15 cellular contexts compared by ENCODE assay signal in genomic region chr13:91400094-91400462, GRCh38. TPM values are rescaled to one million over a fixed set of nuclear protein-coding genes. Genes with fewer than 3 reads are reported as not detected.
DNase-seq lines count a peak whose midpoint lies in the region; ATAC-seq, FAIRE-seq and TF ChIP-seq lines count a peak whose summit lies in the region.
"Had no signal": no experiment of that assay in that cellular context is flagged by ENCODE, and none has a peak within 500 bp of the region (broad histone marks: within the 10 kb centered on the region; RNA-seq: fewer than 3 reads in every experiment).

No MANE protein-coding gene starts in this region.

- intact Hi-C loops in dorsolateral prefrontal cortex (cut with DNase I) = no loop called here

- H3F3A ChIP-seq in GM23248 (ENCODE audit: insufficient read depth) = no peaks in the 10 kb centered on the region

- DNase-seq in SIG-M5 treated with dmso at 0.1 percent for 504 hours (lab: John Stamatoyannopoulos, UW; ENCODE audit: unreplicated experiment) (peak; percentile 10), SIG-M5 (lab: John Stamatoyannopoulos, UW) (no peak), dorsolateral prefrontal cortex (no peak), osteocyte (ENCODE audit: extremely low spot score, unreplicated experiment) (no peak), GM23248 (no peak), small intestine (no peak), COLO668 (lab: John Stamatoyannopoulos, UW; ENCODE audit: unreplicated experiment) (no peak)
- DNase-seq: activated gamma-delta T cell; central memory CD4-positive, alpha-beta T cell; left colon; NCI-H2107 had no signal

- H3K36me3 Mint-ChIP-seq in osteocyte (ENCODE audit: unreplicated experiment) = no peaks in the 10 kb centered on the region

- H3K9me3 Mint-ChIP-seq in osteocyte (ENCODE audit: unreplicated experiment) = no peaks in the 10 kb centered on the region

- WGBS in GM23248 (ENCODE audit: low coverage in 1 of 2, low lambda C conversion rate in 2 of 2, missing lambda C conversion rate in 2 of 2), 2 experiments = 42 to 53% methylated on average over 5 of the region's 5 CpGs
- WGBS in small intestine, 3 donors = 33 to 59% (median 54%) methylated on average over 5 of the region's 5 CpGs

- peak; percentile 7 for ATAC-seq in HG02610 (IDR thresholded peaks at IDR 0.05; ENCODE audit: unreplicated experiment)
- ATAC-seq: left colon had no signal

- peak overlapping the region; percentile 77 for H3K4me3 Mint-ChIP-seq in osteocyte (ENCODE audit: unreplicated experiment)

- H3K9me2 ChIP-seq in GM23248 (ENCODE audit: insufficient read depth) = no peaks in the 10 kb centered on the region

- H3K27ac ChIP-seq in dorsolateral prefrontal cortex (peak overlapping the region in 19 of 59 donors; percentile 5 to 75 (median 27)), GM23248 (no peak overlapping the region), small intestine (ENCODE audit: low read depth in 1 of 2, low read length in 1 of 2) (no peak overlapping the region)

- H3K36me3 ChIP-seq in GM23248 (ENCODE audit: low read depth) (no peaks in the 10 kb centered on the region), small intestine (ENCODE audit: control insufficient read depth in 2 of 2, insufficient read depth in 2 of 2, low read length in 2 of 2) (no peaks in the 10 kb centered on the region)

- peaks cover 15% of the 10 kb centered on the region for H3K27me3 Mint-ChIP-seq in osteocyte (ENCODE audit: unreplicated experiment)

- H3K4me1 Mint-ChIP-seq in osteocyte (ENCODE audit: unreplicated experiment) = peaks cover 24% of the 10 kb centered on the region

- no peak overlapping the region for H3K9ac ChIP-seq in GM23248

- H4K20me1 ChIP-seq in GM23248 (ENCODE audit: insufficient read depth) = no peaks in the 10 kb centered on the region

- in situ Hi-C loops in GM23248 (cut with MboI) = no loop called here

- no peaks in the 10 kb centered on the region for H3K79me2 ChIP-seq in GM23248 (ENCODE audit: insufficient read depth)

- no peak overlapping the region for H3K4me2 ChIP-seq in GM23248 (ENCODE audit: unreplicated experiment)

- H3K4me3 ChIP-seq in dorsolateral prefrontal cortex = peak overlapping the region in 56 of 59 donors; percentile 47 to 86 (median 72)
- H3K4me3 ChIP-seq in GM23248 = no peak overlapping the region
- no peak overlapping the region for H3K4me3 ChIP-seq in small intestine (ENCODE audit: low read depth in 1 of 2, low read length in 2 of 2)

- no peak overlapping the region for H2AFZ ChIP-seq in GM23248

- H3K27me3 ChIP-seq in dorsolateral prefrontal cortex (peaks cover 0 to 18% (median 0%) of the 10 kb centered on the region in 45 donors), GM23248 (replicated peaks; ENCODE audit: insufficient read depth) (peaks cover 61% of the 10 kb centered on the region), small intestine (ENCODE audit: control insufficient read depth in 2 of 2, insufficient read depth in 2 of 2, low read length in 2 of 2) (peaks cover 0 to 12% of the 10 kb centered on the region in 2 donors)

- H3K4me1 ChIP-seq in GM23248 (ENCODE audit: insufficient read depth) (no peaks in the 10 kb centered on the region), small intestine (ENCODE audit: control insufficient read depth in 2 of 2, insufficient read depth in 1 of 2, low read depth in 1 of 2, low read length in 1 of 2) (peaks cover 3 to 4% of the 10 kb centered on the region in 2 donors)

- no peak for FAIRE-seq in small intestine (lab: Jason Lieb, UNC)
- FAIRE-seq: A204.1, endothelial cell of umbilical vein, H1 had no signal

- no peak overlapping the region for H3K27ac Mint-ChIP-seq in osteocyte (ENCODE audit: unreplicated experiment)

- H3K9me3 ChIP-seq in GM23248 (ENCODE audit: low read depth) (no peaks in the 10 kb centered on the region), small intestine (ENCODE audit: control insufficient read depth, low read depth) (no peaks in the 10 kb centered on the region)

- TF ChIP-seq CTCF in dorsolateral prefrontal cortex (IDR thresholded peaks at IDR 0.05 in 54 of 56, conservative IDR thresholded peaks at IDR 0.05 in 2 of 56; ENCODE audit: low read depth in 1 of 56, partially characterized antibody in 56 of 56) (no peak), osteocyte (IDR thresholded peaks at IDR 0.05) (no peak)

RNA-seq across cellular contexts. Expression of gene GPC5, which starts 1.7 kb away (rescaled TPM):
- total RNA-seq in dorsolateral prefrontal cortex (10 to 100 TPM in 119 of 120 experiments, 1 to 10 TPM in 1; 8.5 to 64.0 (median 22.4) TPM), osteocyte (12.3 and 12.9 TPM in 2 replicates)
- 0.32 TPM in 1 of 2 replicates, not detected in the other for total RNA-seq in GM23248 (2014; rRNA removed; shearing (Covaris generic))
- polyA plus RNA-seq in GM23248 (2016; fragmentation: Nextera tagmentation; extraction: Ambion mirVana) (not detected in 2 replicates), small intestine (under 1 TPM in 1 of 3 donors, not detected in 2; 0.18 TPM)

RNA-seq across cellular contexts. Expression of gene MIR17HG, which starts 52.6 kb away (rescaled TPM):
- total RNA-seq in dorsolateral prefrontal cortex (1 to 10 TPM in 71 of 120 experiments, under 1 TPM in 49; 0.19 to 3.8 (median 1.1) TPM), osteocyte (2.4 and 3.1 TPM in 2 replicates)
- total RNA-seq in GM23248 (2014; rRNA removed; shearing (Covaris generic)) = 0.43 and 2.5 TPM in 2 replicates
- polyA plus RNA-seq in GM23248 (2016; fragmentation: Nextera tagmentation; extraction: Ambion mirVana) (0.20 and 0.27 TPM in 2 replicates), small intestine (1 to 10 TPM in 2 of 3 donors, under 1 TPM in 1; 0.67 to 2.2 (median 1.4) TPM)

Comparison
In these comparisons a context has a peak if more than half of its experiments do, and no peak if none do; other contexts are left out.
1. H3K4me3 ChIP-seq: peak in dorsolateral prefrontal cortex (56 of 59); none in GM23248 (single experiment) and small intestine (0 of 2).